Comparison of ENCODE assay signal across 8 cellular contexts in the genomic region with DNA sequence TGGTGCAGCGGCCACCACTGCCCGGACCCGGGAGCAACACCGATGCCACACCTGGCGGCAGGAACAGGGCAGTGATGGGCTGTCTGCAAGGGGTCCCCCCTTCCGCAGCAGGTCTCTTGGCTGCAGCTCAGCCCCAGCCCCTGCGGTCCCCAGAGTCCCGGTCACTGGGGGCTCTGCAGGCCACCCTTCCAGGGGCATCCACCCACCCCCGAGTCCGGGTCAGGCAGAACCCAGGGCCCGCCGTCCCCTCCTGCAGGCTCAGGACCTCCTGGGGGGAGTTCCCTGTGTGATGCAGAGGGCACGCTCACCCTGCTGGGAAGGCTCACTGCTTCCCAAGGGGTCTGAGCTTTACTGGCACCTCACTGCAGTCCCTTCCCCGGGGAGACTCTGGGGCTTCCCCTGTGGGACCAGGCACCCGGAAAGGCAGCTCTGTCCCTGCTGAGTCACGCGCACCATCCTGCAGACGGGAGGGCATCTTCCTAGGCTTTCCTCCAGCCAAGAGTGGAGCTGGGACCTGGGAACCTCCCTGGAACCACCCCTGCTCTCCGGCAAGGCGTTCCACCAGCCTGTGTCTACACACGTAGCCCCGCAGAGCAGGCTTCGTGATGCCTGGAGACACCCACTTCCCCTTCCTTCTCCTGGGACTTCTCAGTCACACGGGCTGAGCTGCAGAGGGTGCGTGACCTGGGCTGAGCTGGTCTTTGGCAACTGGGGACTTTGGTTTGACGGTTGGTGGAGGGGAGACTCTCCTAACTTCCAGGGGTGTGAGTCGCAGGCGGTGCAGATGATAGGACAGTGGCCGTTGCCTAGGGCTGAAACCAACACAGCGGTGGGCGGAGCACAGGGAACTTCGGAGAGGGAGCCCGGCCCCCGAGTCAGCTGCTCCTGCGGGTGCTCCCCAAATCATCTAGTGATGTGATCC. TPM values are rescaled to one million over a fixed set of nuclear protein-coding genes. Genes with fewer than 3 reads are reported as not detected.
DNase-seq lines count a peak whose midpoint lies in the region; ATAC-seq and TF ChIP-seq lines count a peak whose summit lies in the region.

No MANE protein-coding gene starts in this region.

- TF ChIP-seq CTCF in mucosa of descending colon (IDR thresholded peaks at IDR 0.05), result no peak

- peaks cover 30% of the 10 kb centered on the region for H3K4me1 ChIP-seq in mucosa of descending colon (ENCODE audit: low read depth)

- intact Hi-C loops in activated CD4-positive, alpha-beta T cell treated with anti-CD3 and anti-CD28 coated beads, Interleukin-2, amount 10 ng/mL, durations not matched to agents 24 days and 14 days (cut with micrococcal nuclease), result no loop called here
- intact Hi-C loops in mucosa of descending colon (cut with DNase I, micrococcal nuclease), result no loop called here

- peak; percentile 40 for ATAC-seq in activated naive CD8-positive, alpha-beta T cell treated with anti-CD3 and anti-CD28 coated beads, Interleukin-2, amount 10 ng/mL, durations not matched to agents 7 days and 5 days (ENCODE audit: low read depth)
- peak; percentile 64 for ATAC-seq in mucosa of descending colon
- no peak for ATAC-seq in GM19328 (IDR thresholded peaks at IDR 0.05; ENCODE audit: unreplicated experiment)

- H3K4me3 Mint-ChIP-seq in activated CD4-positive, alpha-beta T cell treated with anti-CD3 and anti-CD28 coated beads, Interleukin-2, amount 10 ng/mL, durations not matched to agents 24 days and 14 days, result peak overlapping the region; percentile 72
- H3K4me3 Mint-ChIP-seq in activated naive CD8-positive, alpha-beta T cell treated with anti-CD3 and anti-CD28 coated beads, Interleukin-2, amount 10 ng/mL, durations not matched to agents 7 days and 5 days, result peak overlapping the region; percentile 75

- no peaks in the 10 kb centered on the region for H3K9me3 ChIP-seq in mucosa of descending colon

- H3K4me3 ChIP-seq in mucosa of descending colon, result no peak overlapping the region

- POLR2A ChIA-PET in activated naive CD8-positive, alpha-beta T cell treated with anti-CD3 and anti-CD28 coated beads, Interleukin-2, amount 10 ng/mL, durations not matched to agents 7 days and 5 days (lab: Charles Lee), result interaction anchor here (0.7 to 1.9 kb wide), 5 partner anchors 98 to 157 kb away, joined by 3 to 6 read pairs (median 3); partner anchors contain the start of gene MCRIP1
- POLR2A ChIA-PET in HEK293T (lab: Yijun Ruan, JAX), result interaction anchor here (0.9 to 2.5 kb wide), 7 partner anchors 10 to 134 kb away, joined by 3 to 11 read pairs (median 4); partner anchors contain the start of genes MCRIP1 and MRPL12

- H3K36me3 Mint-ChIP-seq in activated CD4-positive, alpha-beta T cell treated with anti-CD3 and anti-CD28 coated beads, Interleukin-2, amount 10 ng/mL, durations not matched to agents 24 days and 14 days (ENCODE audit: low read depth), result no peaks in the 10 kb centered on the region
- H3K36me3 Mint-ChIP-seq in activated naive CD8-positive, alpha-beta T cell treated with anti-CD3 and anti-CD28 coated beads, Interleukin-2, amount 10 ng/mL, durations not matched to agents 7 days and 5 days, result no peaks in the 10 kb centered on the region

- peak; percentile 76 for DNase-seq in activated CD4-positive, alpha-beta T cell treated with anti-CD3 and anti-CD28 coated beads, Interleukin-2, amount 10 ng/mL, durations not matched to agents 24 days and 14 days
- DNase-seq in activated CD4-positive, alpha-beta T cell treated with anti-CD3 and anti-CD28 coated beads for 48 hours, result no peak
- DNase-seq in NAMALWA (ENCODE audit: low spot score), result peak; percentile 54
- DNase-seq in activated naive CD8-positive, alpha-beta T cell treated with anti-CD3 and anti-CD28 coated beads, Interleukin-2, amount 10 ng/mL, durations not matched to agents 7 days and 5 days, result peak; percentile 50
- DNase-seq in mucosa of descending colon, result peak; percentile 60 to 75 (median 73)
- no peak for DNase-seq in NCI-H1092 treated with DMSO at 0.1 percent for 48 hours (lab: John Stamatoyannopoulos, UW)
- DNase-seq in HEK293T (ENCODE audit: extremely low spot score), result no peak

- no peak overlapping the region for H3K27ac Mint-ChIP-seq in activated CD4-positive, alpha-beta T cell treated with anti-CD3 and anti-CD28 coated beads, Interleukin-2, amount 10 ng/mL, durations not matched to agents 24 days and 14 days
- peak overlapping the region; percentile 20 for H3K27ac Mint-ChIP-seq in activated naive CD8-positive, alpha-beta T cell treated with anti-CD3 and anti-CD28 coated beads, Interleukin-2, amount 10 ng/mL, durations not matched to agents 7 days and 5 days

- H3K4me1 Mint-ChIP-seq in activated CD4-positive, alpha-beta T cell treated with anti-CD3 and anti-CD28 coated beads, Interleukin-2, amount 10 ng/mL, durations not matched to agents 24 days and 14 days, result peaks cover 11% of the 10 kb centered on the region
- peaks cover 8% of the 10 kb centered on the region for H3K4me1 Mint-ChIP-seq in activated naive CD8-positive, alpha-beta T cell treated with anti-CD3 and anti-CD28 coated beads, Interleukin-2, amount 10 ng/mL, durations not matched to agents 7 days and 5 days

- H3K36me3 ChIP-seq in mucosa of descending colon (ENCODE audit: low read depth), result no peaks in the 10 kb centered on the region

- no peaks in the 10 kb centered on the region for H3K9me3 Mint-ChIP-seq in activated CD4-positive, alpha-beta T cell treated with anti-CD3 and anti-CD28 coated beads, Interleukin-2, amount 10 ng/mL, durations not matched to agents 24 days and 14 days
- no peaks in the 10 kb centered on the region for H3K9me3 Mint-ChIP-seq in activated naive CD8-positive, alpha-beta T cell treated with anti-CD3 and anti-CD28 coated beads, Interleukin-2, amount 10 ng/mL, durations not matched to agents 7 days and 5 days

- CTCF ChIA-PET in HEK293T (lab: Yijun Ruan, JAX), result interaction anchor here (1.3 to 2.3 kb wide), 2 partner anchors 119 to 133 kb away, joined by 3 to 9 read pairs; no protein-coding TSS in a partner anchor

- H3K27me3 Mint-ChIP-seq in activated CD4-positive, alpha-beta T cell treated with anti-CD3 and anti-CD28 coated beads, Interleukin-2, amount 10 ng/mL, durations not matched to agents 24 days and 14 days, result peaks cover 19% of the 10 kb centered on the region
- H3K27me3 Mint-ChIP-seq in activated naive CD8-positive, alpha-beta T cell treated with anti-CD3 and anti-CD28 coated beads, Interleukin-2, amount 10 ng/mL, durations not matched to agents 7 days and 5 days, result peaks cover 23% of the 10 kb centered on the region

TF ChIP-seq in HEK293T, 16 proteins besides CTCF, POLR2A, EP300 and RAD21:
- TF ChIP-seq SP1 (IDR thresholded peaks at IDR 0.05) (no peak), FOXA1 (IDR thresholded peaks at IDR 0.05) (no peak), LEF1 (IDR thresholded peaks at IDR 0.05; ENCODE audit: borderline replicate concordance) (no peak), ZNF384 (IDR thresholded peaks at IDR 0.05) (no peak), TARDBP (IDR thresholded peaks at IDR 0.05) (no peak), L3MBTL2 (conservative IDR thresholded peaks at IDR 0.05) (no peak), PKNOX1 (IDR thresholded peaks at IDR 0.05) (no peak), BHLHE40 (IDR thresholded peaks at IDR 0.05; ENCODE audit: borderline replicate concordance) (no peak), HDGF (IDR thresholded peaks at IDR 0.05; ENCODE audit: borderline replicate concordance) (no peak), ARNT (IDR thresholded peaks at IDR 0.05) (no peak), FOXK2 (IDR thresholded peaks at IDR 0.05) (no peak), NFRKB (IDR thresholded peaks at IDR 0.05) (no peak), FOXM1 (IDR thresholded peaks at IDR 0.05; ENCODE audit: borderline replicate concordance) (no peak), SUZ12 (IDR thresholded peaks at IDR 0.05) (no peak), CTBP1 (IDR thresholded peaks at IDR 0.05; ENCODE audit: borderline replicate concordance) (no peak), ELF4 (IDR thresholded peaks at IDR 0.05) (no peak)

RNA-seq across cellular contexts. Expression of gene SLC25A10, which starts 23.4 kb away (rescaled TPM):
- 48.6 and 52.7 TPM in 2 replicates for total RNA-seq in activated CD4-positive, alpha-beta T cell treated with anti-CD3 and anti-CD28 coated beads, Interleukin-2, amount 10 ng/mL, durations not matched to agents 24 days and 14 days
- total RNA-seq in activated naive CD8-positive, alpha-beta T cell treated with anti-CD3 and anti-CD28 coated beads, Interleukin-2, amount 10 ng/mL, durations not matched to agents 7 days and 5 days, result 10 to 100 TPM; 22.0 to 25.1 TPM
- 10 to 100 TPM; 22.9 to 61.6 (median 57.6) TPM for total RNA-seq in mucosa of descending colon

RNA-seq across cellular contexts. Expression of gene MRPL12, which starts 32.3 kb away (rescaled TPM):
- total RNA-seq in activated CD4-positive, alpha-beta T cell treated with anti-CD3 and anti-CD28 coated beads, Interleukin-2, amount 10 ng/mL, durations not matched to agents 24 days and 14 days, result 232 and 233 TPM in 2 replicates
- 10 to 100 TPM; 55.1 to 59.2 TPM for total RNA-seq in activated naive CD8-positive, alpha-beta T cell treated with anti-CD3 and anti-CD28 coated beads, Interleukin-2, amount 10 ng/mL, durations not matched to agents 7 days and 5 days
- total RNA-seq in mucosa of descending colon, result 100 to 1,000 TPM in 2 of 3 donors, 10 to 100 TPM in 1; 69.0 to 109 (median 108) TPM

RNA-seq across cellular contexts. Expression of gene HGS, which starts 51.6 kb away (rescaled TPM):
- total RNA-seq in activated CD4-positive, alpha-beta T cell treated with anti-CD3 and anti-CD28 coated beads, Interleukin-2, amount 10 ng/mL, durations not matched to agents 24 days and 14 days, result 136 and 137 TPM in 2 replicates
- 100 to 1,000 TPM; 152 to 164 TPM for total RNA-seq in activated naive CD8-positive, alpha-beta T cell treated with anti-CD3 and anti-CD28 coated beads, Interleukin-2, amount 10 ng/mL, durations not matched to agents 7 days and 5 days
- total RNA-seq in mucosa of descending colon, result 100 to 1,000 TPM in 2 of 3 donors, 10 to 100 TPM in 1; 91.4 to 126 (median 102) TPM

RNA-seq across cellular contexts. Expression of gene ARL16, which starts 51.8 kb away (rescaled TPM):
- total RNA-seq in activated CD4-positive, alpha-beta T cell treated with anti-CD3 and anti-CD28 coated beads, Interleukin-2, amount 10 ng/mL, durations not matched to agents 24 days and 14 days, result 34.9 and 37.6 TPM in 2 replicates
- 10 to 100 TPM; 17.7 to 19.0 TPM for total RNA-seq in activated naive CD8-positive, alpha-beta T cell treated with anti-CD3 and anti-CD28 coated beads, Interleukin-2, amount 10 ng/mL, durations not matched to agents 7 days and 5 days
- 10 to 100 TPM; 14.0 to 27.6 (median 26.1) TPM for total RNA-seq in mucosa of descending colon

Comparison
In these comparisons a context has a peak if more than half of its experiments do, and no peak if none do; other contexts are left out.
1. DNase-seq: peak in activated CD4-positive, alpha-beta T cell treated with anti-CD3 and anti-CD28 coated beads, Interleukin-2, amount 10 ng/mL, durations not matched to agents 24 days and 14 days (single experiment), NAMALWA (single experiment), activated naive CD8-positive, alpha-beta T cell treated with anti-CD3 and anti-CD28 coated beads, Interleukin-2, amount 10 ng/mL, durations not matched to agents 7 days and 5 days (single experiment) and mucosa of descending colon (3 of 3); none in activated CD4-positive, alpha-beta T cell treated with anti-CD3 and anti-CD28 coated beads for 48 hours (single experiment), NCI-H1092 treated with DMSO at 0.1 percent for 48 hours (single experiment) and HEK293T (single experiment).